In the genomic region with DNA sequence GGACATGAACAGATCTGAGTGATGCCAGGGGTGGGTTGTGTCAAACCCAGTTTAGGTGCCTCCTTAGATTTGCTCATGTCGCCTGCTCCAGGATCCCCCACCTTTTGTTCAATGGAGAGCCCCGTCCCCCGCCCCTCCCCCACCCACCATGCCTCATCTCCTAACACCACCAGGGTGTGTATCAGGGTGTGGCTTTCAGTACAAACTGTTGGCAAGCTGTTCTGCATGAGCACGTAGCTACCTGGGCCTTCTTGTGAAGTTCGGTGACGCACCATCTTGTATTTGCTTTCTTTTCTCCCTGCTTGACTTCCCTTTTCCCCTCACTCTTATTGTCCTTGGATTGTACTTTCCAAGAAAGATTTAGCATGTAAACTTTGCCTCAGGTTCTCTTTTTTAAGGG, we compare ENCODE assay signal across 34 cellular contexts.
"Had no signal": no experiment of that assay in that cellular context is flagged by ENCODE, and none has a peak within 500 bp of the region (broad histone marks: within the 10 kb centered on the region; RNA-seq: fewer than 3 reads in every experiment).

No MANE protein-coding gene starts in this region.

- H3K9ac ChIP-seq: parathyroid adenoma had no signal

- H3K9me3 Mint-ChIP-seq: activated CD4-positive, alpha-beta memory T cell treated with anti-CD3 and anti-CD28 coated beads, Interleukin-2, amount 10 ng/mL, durations not matched to agents 7 days and 5 days; activated CD4-positive, alpha-beta T cell treated with anti-CD3 and anti-CD28 coated beads, Interleukin-2, amount 10 ng/mL, durations not matched to agents 7 days and 5 days; activated T-cell treated with anti-CD3 and anti-CD28 coated beads, Interleukin-2, amount 50 U/mL, for 24 hours; mesothelial cell of epicardium; naive thymus-derived CD8-positive, alpha-beta T cell; neural crest cell; stimulated activated memory B cell treated with anti-CD40 and anti-IgM and Interleukin-4, amounts not matched to agents 10 μg/mL and 1 μg/mL and 100 μg/mL, for 72 hours; stimulated activated naive CD8-positive, alpha-beta T cell treated with anti-CD3 and anti-CD28 coated beads, Interleukin-15, amount 100 ng/mL, for 72 hours; type B pancreatic cell had no signal

- H3K79me2 ChIP-seq: parathyroid adenoma had no signal

- H3K36me3 ChIP-seq: brain microvascular endothelial cell, esophagus squamous epithelium, sigmoid colon, uterus had no signal

- H3K4me3 Mint-ChIP-seq: activated CD4-positive, alpha-beta memory T cell treated with anti-CD3 and anti-CD28 coated beads, Interleukin-2, amount 10 ng/mL, durations not matched to agents 7 days and 5 days; activated CD4-positive, alpha-beta T cell treated with anti-CD3 and anti-CD28 coated beads, Interleukin-2, amount 10 ng/mL, durations not matched to agents 7 days and 5 days; activated T-cell treated with anti-CD3 and anti-CD28 coated beads, Interleukin-2, amount 50 U/mL, for 24 hours; mesothelial cell of epicardium; naive thymus-derived CD8-positive, alpha-beta T cell; neural crest cell; stimulated activated memory B cell treated with anti-CD40 and anti-IgM and Interleukin-4, amounts not matched to agents 10 μg/mL and 1 μg/mL and 100 μg/mL, for 72 hours; stimulated activated naive CD8-positive, alpha-beta T cell treated with anti-CD3 and anti-CD28 coated beads, Interleukin-15, amount 100 ng/mL, for 72 hours; T-helper 17 cell; type B pancreatic cell had no signal

- H3K27me3 ChIP-seq: brain microvascular endothelial cell, esophagus squamous epithelium, sigmoid colon, uterus had no signal

- H3K27ac Mint-ChIP-seq: activated CD4-positive, alpha-beta memory T cell treated with anti-CD3 and anti-CD28 coated beads, Interleukin-2, amount 10 ng/mL, durations not matched to agents 7 days and 5 days; activated CD4-positive, alpha-beta T cell treated with anti-CD3 and anti-CD28 coated beads, Interleukin-2, amount 10 ng/mL, durations not matched to agents 7 days and 5 days; activated T-cell treated with anti-CD3 and anti-CD28 coated beads, Interleukin-2, amount 50 U/mL, for 24 hours; mesothelial cell of epicardium; naive thymus-derived CD8-positive, alpha-beta T cell; stimulated activated memory B cell treated with anti-CD40 and anti-IgM and Interleukin-4, amounts not matched to agents 10 μg/mL and 1 μg/mL and 100 μg/mL, for 72 hours; stimulated activated naive CD8-positive, alpha-beta T cell treated with anti-CD3 and anti-CD28 coated beads, Interleukin-15, amount 100 ng/mL, for 72 hours; T-helper 17 cell; type B pancreatic cell had no signal

- FAIRE-seq: astrocyte, endothelial cell of umbilical vein, frontal cortex, islet of Langerhans had no signal

- H2AFZ ChIP-seq: parathyroid adenoma had no signal

- H3K36me3 Mint-ChIP-seq: mesothelial cell of epicardium; naive thymus-derived CD8-positive, alpha-beta T cell; stimulated activated memory B cell treated with anti-CD40 and anti-IgM and Interleukin-4, amounts not matched to agents 10 μg/mL and 1 μg/mL and 100 μg/mL, for 72 hours; type B pancreatic cell had no signal

- H3K4me3 ChIP-seq: esophagus squamous epithelium, psoas muscle, sigmoid colon, smooth muscle cell, uterus had no signal

- H3K27ac ChIP-seq: brain microvascular endothelial cell, esophagus squamous epithelium, parathyroid adenoma, psoas muscle, sigmoid colon, uterus had no signal

- H3K4me2 ChIP-seq: smooth muscle cell had no signal

- H3K9me3 ChIP-seq: esophagus squamous epithelium, psoas muscle, sigmoid colon, uterus had no signal

- H3K27me3 Mint-ChIP-seq: activated CD4-positive, alpha-beta memory T cell treated with anti-CD3 and anti-CD28 coated beads, Interleukin-2, amount 10 ng/mL, durations not matched to agents 7 days and 5 days; activated CD4-positive, alpha-beta T cell treated with anti-CD3 and anti-CD28 coated beads, Interleukin-2, amount 10 ng/mL, durations not matched to agents 7 days and 5 days; activated T-cell treated with anti-CD3 and anti-CD28 coated beads, Interleukin-2, amount 50 U/mL, for 24 hours; naive thymus-derived CD8-positive, alpha-beta T cell; stimulated activated memory B cell treated with anti-CD40 and anti-IgM and Interleukin-4, amounts not matched to agents 10 μg/mL and 1 μg/mL and 100 μg/mL, for 72 hours; stimulated activated naive CD8-positive, alpha-beta T cell treated with anti-CD3 and anti-CD28 coated beads, Interleukin-15, amount 100 ng/mL, for 72 hours; type B pancreatic cell had no signal

- ATAC-seq: left ventricle myocardium superior; naive thymus-derived CD8-positive, alpha-beta T cell; psoas muscle; stimulated activated memory B cell treated with anti-CD40 and anti-IgM and Interleukin-4, amounts not matched to agents 10 μg/mL and 1 μg/mL and 100 μg/mL, for 72 hours; stimulated activated naive CD8-positive, alpha-beta T cell treated with anti-CD3 and anti-CD28 coated beads, Interleukin-15, amount 100 ng/mL, for 72 hours; T-helper 17 cell had no signal

- DNase-seq: activated CD4-positive, alpha-beta memory T cell treated with anti-CD3 and anti-CD28 coated beads, Interleukin-2, amount 10 ng/mL, durations not matched to agents 7 days and 5 days; activated CD4-positive, alpha-beta T cell treated with anti-CD3 and anti-CD28 coated beads for 1 hour; activated CD4-positive, alpha-beta T cell treated with anti-CD3 and anti-CD28 coated beads, Interleukin-2, amount 10 ng/mL, durations not matched to agents 7 days and 5 days; activated CD8-positive, alpha-beta memory T cell treated with anti-CD3 and anti-CD28 coated beads, Interleukin-2, amount 50 U/mL, for 48 hours; activated gamma-delta T cell treated with Interleukin-2 at 50 U/mL for 16 hours; activated naive CD4-positive, alpha-beta T cell treated with anti-CD3 and anti-CD28 coated beads, Interleukin-2, amount 50 U/mL, for 16 hours; activated T-cell treated with anti-CD3 and anti-CD28 coated beads, Interleukin-2, amount 50 U/mL, for 24 hours; amniotic stem cell; brain microvascular endothelial cell; central memory CD4-positive, alpha-beta T cell; esophagus squamous epithelium; left ventricle myocardium superior; naive thymus-derived CD8-positive, alpha-beta T cell; occipital lobe; psoas muscle; sigmoid colon; stimulated activated CD4-positive, alpha-beta T cell treated with anti-CD3 and anti-CD28 coated beads, Interleukin-1b, Interleukin-23, amount 100 ng/mL, for 48 hours; stimulated activated CD4-positive, alpha-beta T cell treated with anti-CD3 and anti-CD28 coated beads, Interleukin-4, amount 100 ng/mL, for 4 hours; stimulated activated CD8-positive, alpha-beta memory T cell treated with anti-CD3 and anti-CD28 coated beads, Interleukin-4, amount 100 ng/mL, for 48 hours; stimulated activated naive CD8-positive, alpha-beta T cell treated with anti-CD3 and anti-CD28 coated beads, Interleukin-15, amount 100 ng/mL, for 72 hours; substantia nigra; T-helper 17 cell; T1000; uterus had no signal

- H3K4me1 ChIP-seq: psoas muscle, sigmoid colon, uterus had no signal
